ENCODE assay signal across 8 cellular contexts in the genomic region with DNA sequence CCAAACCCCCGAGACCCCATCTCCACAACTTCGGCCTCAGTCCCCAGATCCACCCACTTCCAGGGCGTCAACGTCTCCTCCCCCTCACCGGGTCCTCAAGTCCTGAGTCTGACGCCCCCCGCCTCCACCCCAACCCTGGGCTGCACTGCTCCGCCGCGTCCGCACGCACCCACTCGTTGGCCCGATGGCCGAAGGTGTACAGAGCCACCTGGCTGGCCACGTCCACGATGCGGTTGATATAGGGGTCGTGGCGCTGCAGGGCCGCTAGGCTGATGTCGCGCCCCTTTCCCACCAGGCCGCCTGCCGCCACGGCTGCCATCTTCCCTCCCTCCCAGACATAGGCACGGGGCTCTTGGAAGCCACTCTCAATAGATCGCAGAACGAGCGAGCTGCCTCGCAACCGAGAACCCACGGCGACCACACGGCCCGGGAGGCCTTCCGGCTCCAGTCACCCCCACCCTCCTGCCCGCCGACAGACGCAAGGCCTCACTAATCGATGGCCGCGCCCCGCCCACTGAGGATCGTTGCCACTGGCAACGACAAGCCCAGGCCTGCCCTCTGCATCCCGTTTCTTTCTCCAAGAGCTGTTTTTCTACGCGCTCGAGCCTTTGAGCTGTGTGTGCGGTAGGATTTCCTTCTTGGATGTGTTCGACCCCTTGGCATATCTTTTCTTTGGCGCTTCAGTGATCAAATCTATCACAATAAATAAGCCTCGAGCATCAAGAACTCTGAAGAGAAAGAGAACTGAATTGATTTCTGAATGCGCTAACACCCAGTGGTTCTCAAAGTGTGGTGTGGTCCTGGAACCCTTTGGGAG. TPM values are rescaled to one million over a fixed set of nuclear protein-coding genes. Genes with fewer than 3 reads are reported as not detected.
DNase-seq lines count a peak whose midpoint lies in the region; ATAC-seq and TF ChIP-seq lines count a peak whose summit lies in the region.

A gene (minus strand): TSS at position 345 of the 817 bp plus-strand sequence. CDS start 26 bp downstream, at position 319.

- peaks cover 17 to 50% (median 31%) of the 10 kb centered on the region in 6 donors for H3K4me1 ChIP-seq in spleen

- ATAC-seq in GM18909 (IDR thresholded peaks at IDR 0.05; ENCODE audit: poor library complexity, unreplicated experiment) (peak; percentile 98), HG03196 (IDR thresholded peaks at IDR 0.05; ENCODE audit: unreplicated experiment) (peak; percentile 92)

- no peaks in the 10 kb centered on the region for H3K36me3 ChIP-seq in spleen

- 4 to 7% (median 5%) methylated on average over 37 to 55 of the region's 55 CpGs for WGBS in spleen, 5 donors

- peak within 1 kb of the TSS; percentile 83 to 95 (median 91) for H3K27ac ChIP-seq in spleen

- TF ChIP-seq CTCF in spleen (IDR thresholded peaks at IDR 0.05 in 8 of 11, conservative IDR thresholded peaks at IDR 0.05 in 3 of 11) = peak in 2 of 11 experiments; percentile 15 to 23

- DNase-seq in AG08396 (ENCODE audit: low spot score) (peak; percentile 94), NCI-H345 (lab: John Stamatoyannopoulos, UW) (peak; percentile 97), inferior parietal cortex (ENCODE audit: extremely low spot score) (peak; percentile 92), spleen (peak; percentile 99)
- peak; percentile 85 to 91 (median 86) for DNase-seq in activated CD4-positive, CD25-positive, alpha-beta regulatory T cell (lab: John Stamatoyannopoulos, UW)
- peak; percentile 93 for DNase-seq in central memory CD4-positive, alpha-beta T cell

- TF ChIP-seq POLR2A in spleen (IDR thresholded peaks at IDR 0.05) = no peak

- no peaks in the 10 kb centered on the region for H3K9me3 ChIP-seq in spleen

- no peaks in the 10 kb centered on the region for H3K27me3 ChIP-seq in spleen (replicated peaks in 1 of 7)

- intact Hi-C loops in spleen (cut with DNase I; ENCODE audit: low total_unique reads) = no loop called here

- peak within 1 kb of the TSS; percentile 69 to 90 (median 84) for H3K4me3 ChIP-seq in spleen

RNA-seq across cellular contexts. Expression of the gene that starts here (rescaled TPM):
- total RNA-seq in spleen = 10 to 100 TPM; 11.1 to 20.8 (median 16.9) TPM
- 1 to 10 TPM; 5.5 to 7.6 (median 6.1) TPM for polyA plus RNA-seq in spleen

Comparison
In these comparisons a context has a peak if more than half of its experiments do, and no peak if none do; other contexts are left out.
1. Peak in every context shown above with its lines: DNase-seq, ATAC-seq, H3K4me3 ChIP-seq and H3K27ac ChIP-seq.